In genomic region chr2:109513749-109514588, GRCh38 we compare ENCODE assay signal across 9 cellular contexts.
DNase-seq lines count a peak whose midpoint lies in the region; ATAC-seq and TF ChIP-seq lines count a peak whose summit lies in the region.
"Had no signal": no experiment of that assay in that cellular context is flagged by ENCODE, and none has a peak within 500 bp of the region (broad histone marks: within the 10 kb centered on the region; RNA-seq: fewer than 3 reads in every experiment).

No MANE protein-coding gene starts in this region.

- H3K4me1 ChIP-seq in Peyer's patch: peaks cover 0 to 16% (median 0%) of the 10 kb centered on the region in 4 donors
- H3K4me1 ChIP-seq: parathyroid adenoma had no signal

- H3K4me3 ChIP-seq in Peyer's patch: no peak overlapping the region
- H3K4me3 ChIP-seq in foreskin fibroblast (ENCODE audit: low read depth in 1 of 2, low read length in 2 of 2): peak overlapping the region in 1 of 2 donors; percentile 10

- H3K36me3 ChIP-seq in Peyer's patch: no peaks in the 10 kb centered on the region

- TF ChIP-seq CTCF in Peyer's patch (IDR thresholded peaks at IDR 0.05) (no peak), foreskin fibroblast (IDR thresholded peaks at IDR 0.05; ENCODE audit: low read depth, low read length) (no peak)

- no peaks in the 10 kb centered on the region for H3K27me3 ChIP-seq in Peyer's patch

- H3K27ac ChIP-seq in Peyer's patch: peak overlapping the region; percentile 32 to 78 (median 54)
- H3K27ac ChIP-seq: parathyroid adenoma had no signal

- ATAC-seq in GM18867 (IDR thresholded peaks at IDR 0.05; ENCODE audit: unreplicated experiment) (peak; percentile 66), HG02571 (IDR thresholded peaks at IDR 0.05; ENCODE audit: unreplicated experiment) (peak; percentile 75)

- DNase-seq in Peyer's patch: no peak
- DNase-seq in foreskin fibroblast: peak; percentile 72 to 88
- DNase-seq in stimulated activated CD8-positive, alpha-beta memory T cell treated with anti-CD3 and anti-CD28 coated beads, Interleukin-15, amount 100 ng/mL, for 48 hours (ENCODE audit: low read depth in 2 of 2): peak; percentile 26 to 30
- no peak for DNase-seq in DMS79 treated with DMSO at 0.1 percent for 48 hours (lab: John Stamatoyannopoulos, UW)
- no peak for DNase-seq in SKM-1 treated with dmso at 0.1 percent for 144 hours (lab: John Stamatoyannopoulos, UW; ENCODE audit: unreplicated experiment)
- no peak for DNase-seq in activated CD8-positive, alpha-beta memory T cell treated with anti-CD3 and anti-CD28 coated beads, Interleukin-2, amount 50 U/mL, for 48 hours

- no peak for TF ChIP-seq POLR2A in Peyer's patch (IDR thresholded peaks at IDR 0.05)

- H3K9me3 ChIP-seq in Peyer's patch: no peaks in the 10 kb centered on the region

Comparison
In these comparisons a context has a peak if more than half of its experiments do, and no peak if none do; other contexts are left out.
1. DNase-seq: peak in foreskin fibroblast (2 of 2) and stimulated activated CD8-positive, alpha-beta memory T cell treated with anti-CD3 and anti-CD28 coated beads, Interleukin-15, amount 100 ng/mL, for 48 hours (2 of 2); none in Peyer's patch (0 of 3), DMS79 treated with DMSO at 0.1 percent for 48 hours (single experiment), SKM-1 treated with dmso at 0.1 percent for 144 hours (single experiment) and activated CD8-positive, alpha-beta memory T cell treated with anti-CD3 and anti-CD28 coated beads, Interleukin-2, amount 50 U/mL, for 48 hours (single experiment).